In genomic region chr12:120474092-120474960, GRCh38 we compare ENCODE assay signal across 9 cellular contexts. TPM values are rescaled to one million over a fixed set of nuclear protein-coding genes. Genes with fewer than 3 reads are reported as not detected.
DNase-seq lines count a peak whose midpoint lies in the region; ATAC-seq and TF ChIP-seq lines count a peak whose summit lies in the region.
"Had no signal": no experiment of that assay in that cellular context is flagged by ENCODE, and none has a peak within 500 bp of the region (broad histone marks: within the 10 kb centered on the region; RNA-seq: fewer than 3 reads in every experiment).

No MANE protein-coding gene starts in this region.

- H3K9me2 ChIP-seq in Loucy (replicated peaks; ENCODE audit: low read depth, low read length): no peaks in the 10 kb centered on the region

- H3K9me3 Mint-ChIP-seq in brain: no peaks in the 10 kb centered on the region
- H3K9me3 Mint-ChIP-seq: activated naive CD4-positive, alpha-beta T cell treated with anti-CD3 and anti-CD28 coated beads, Interleukin-2, amount 50 U/mL, for 24 hours had no signal

- H3K4me1 ChIP-seq in Loucy (ENCODE audit: insufficient read depth, low read length, poor library complexity, severe bottlenecking): peaks cover 48% of the 10 kb centered on the region

- peaks cover 27% of the 10 kb centered on the region for H3K79me2 ChIP-seq in Loucy (ENCODE audit: insufficient read depth, low read length)

- H3K4me2 ChIP-seq in Loucy (ENCODE audit: low read depth, low read length, poor library complexity, severe bottlenecking): peak overlapping the region; percentile 27

- H3K4me1 Mint-ChIP-seq in brain: peaks cover 60% of the 10 kb centered on the region

- DNase-seq in medulla oblongata (ENCODE audit: extremely low spot score) (peak; percentile 39), NCI-H187 treated with DMSO at 0.1 percent for 48 hours (lab: John Stamatoyannopoulos, UW) (no peak), cerebellar cortex (ENCODE audit: low spot score) (no peak)
- DNase-seq in effector CD8-positive, alpha-beta T cell (lab: John Stamatoyannopoulos, UW): no peak

- H3K4me3 Mint-ChIP-seq in brain: peak overlapping the region in 4 of 5 experiments; percentile 64 to 73 (median 67)
- H3K4me3 Mint-ChIP-seq: activated naive CD4-positive, alpha-beta T cell treated with anti-CD3 and anti-CD28 coated beads, Interleukin-2, amount 50 U/mL, for 24 hours had no signal

- no peak for ATAC-seq in HG02884 (IDR thresholded peaks at IDR 0.05; ENCODE audit: unreplicated experiment)

- H3F3A ChIP-seq in Loucy (ENCODE audit: low read depth): no peaks in the 10 kb centered on the region; the same call in 1 of the 2 replicates

- H3K36me3 ChIP-seq in Loucy (ENCODE audit: insufficient read depth, low read length): no peaks in the 10 kb centered on the region

- H3K36me3 Mint-ChIP-seq in brain: no peaks in the 10 kb centered on the region
- H3K36me3 Mint-ChIP-seq: activated naive CD4-positive, alpha-beta T cell treated with anti-CD3 and anti-CD28 coated beads, Interleukin-2, amount 50 U/mL, for 24 hours had no signal

- H3K9me3 ChIP-seq in Loucy (ENCODE audit: insufficient read depth, low read depth, low read length): no peaks in the 10 kb centered on the region

- H3K4me3 ChIP-seq in Loucy (ENCODE audit: low read length, poor library complexity, severe bottlenecking): no peak overlapping the region

- peak overlapping the region in 4 of 5 experiments; percentile 10 to 84 (median 69) for H3K27ac Mint-ChIP-seq in brain
- H3K27ac Mint-ChIP-seq: activated naive CD4-positive, alpha-beta T cell treated with anti-CD3 and anti-CD28 coated beads, Interleukin-2, amount 50 U/mL, for 24 hours had no signal

- peak overlapping the region; percentile 74 for H3K27ac ChIP-seq in C4-2B

- no peaks in the 10 kb centered on the region for H3K27me3 ChIP-seq in Loucy (ENCODE audit: insufficient read depth, low read length, poor library complexity, severe bottlenecking)

- H3K9ac ChIP-seq in Loucy (ENCODE audit: low read depth, low read length, poor library complexity, severe bottlenecking): peak overlapping the region; percentile 5

- TF ChIP-seq CTCF in C4-2B (conservative IDR thresholded peaks at IDR 0.05): no peak
- TF ChIP-seq CTCF in Loucy (conservative IDR thresholded peaks at IDR 0.05; ENCODE audit: low read length): no peak
- no peak for TF ChIP-seq CTCF in brain (conservative IDR thresholded peaks at IDR 0.05)

- peaks cover 4% of the 10 kb centered on the region for H4K20me1 ChIP-seq in Loucy (ENCODE audit: insufficient read depth, low read length, poor library complexity, severe bottlenecking)

- H2AFZ ChIP-seq in Loucy (ENCODE audit: low read length): no peak overlapping the region

- peaks cover 7% of the 10 kb centered on the region for H3K27me3 Mint-ChIP-seq in brain
- H3K27me3 Mint-ChIP-seq: activated naive CD4-positive, alpha-beta T cell treated with anti-CD3 and anti-CD28 coated beads, Interleukin-2, amount 50 U/mL, for 24 hours had no signal

RNA-seq across cellular contexts. Expression of gene SRSF9, which starts 4.8 kb away (rescaled TPM):
- 182 TPM for polyA plus RNA-seq in brain (ENCODE audit: insufficient read depth, low read depth, low replicate concordance)

RNA-seq across cellular contexts. Expression of gene DYNLL1, which starts 21.6 kb away (rescaled TPM):
- polyA plus RNA-seq in brain (ENCODE audit: insufficient read depth, low read depth, low replicate concordance): 725 TPM

RNA-seq across cellular contexts. Expression of gene GATC, which starts 28.1 kb away (rescaled TPM):
- polyA plus RNA-seq in brain (ENCODE audit: insufficient read depth, low read depth, low replicate concordance): 25.4 TPM

RNA-seq across cellular contexts. Expression of gene TRIAP1, which starts 28.1 kb away (rescaled TPM):
- 10.9 TPM for polyA plus RNA-seq in brain (ENCODE audit: insufficient read depth, low read depth, low replicate concordance)

RNA-seq across cellular contexts. Expression of gene COX6A1, which starts 36.4 kb away (rescaled TPM):
- polyA plus RNA-seq in brain (ENCODE audit: insufficient read depth, low read depth, low replicate concordance): 1,091 TPM
